ENCODE assay signal across 23 cellular contexts in genomic region chr3:71450162-71450561, GRCh38.
A peak's percentile ranks its signal among the peaks of the same experiment; 100 is the strongest.
DNase-seq lines count a peak whose midpoint lies in the region; ATAC-seq, FAIRE-seq and TF ChIP-seq lines count a peak whose summit lies in the region.
"Had no signal": no experiment of that assay in that cellular context is flagged by ENCODE, and none has a peak within 500 bp of the region (broad histone marks: within the 10 kb centered on the region; RNA-seq: fewer than 3 reads in every experiment).

No MANE protein-coding gene starts in this region.

- TF ChIP-seq POLR2A in A549 (IDR thresholded peaks at IDR 0.05; ENCODE audit: low read length) (no peak), HepG2 (IDR thresholded peaks at IDR 0.05; ENCODE audit: insufficient read depth in 1 of 2, low read depth in 2 of 2, low read length in 2 of 2) (no peak)

- FAIRE-seq in A549 (lab: Jason Lieb, UNC) (peak; percentile 13), HepG2 (lab: Jason Lieb, UNC) (peak; percentile 56)
- FAIRE-seq: astrocyte, frontal cortex, keratinocyte had no signal

- H4K20me1 ChIP-seq in HepG2 (ENCODE audit: insufficient read depth, low read length): peaks cover 21% of the 10 kb centered on the region

- 72% methylated on average over 6 of the region's 6 CpGs for WGBS in A549 (ENCODE audit: missing lambda C conversion rate)
- 76% methylated on average over 6 of the region's 6 CpGs for WGBS in HepG2 (ENCODE audit: low lambda C conversion rate)

- H3K4me3 ChIP-seq in A549: no peak overlapping the region
- H3K4me3 ChIP-seq in CD8-positive, alpha-beta T cell (ENCODE audit: low read depth, low read length): no peak overlapping the region
- no peak overlapping the region for H3K4me3 ChIP-seq in HepG2 (replicated peaks in 1 of 3; ENCODE audit: insufficient read depth in 1 of 3, low read depth in 2 of 3, low read length in 3 of 3)
- H3K4me3 ChIP-seq in SJCRH30: no peak overlapping the region
- H3K4me3 ChIP-seq: GM23338, thoracic aorta had no signal

- no TSS peak for BruUV-seq in HepG2 (replicated peaks; lab: Mats Ljungman, UMichigan)

- H3K9me3 Mint-ChIP-seq in CD8-positive, alpha-beta T cell: no peaks in the 10 kb centered on the region
- no peaks in the 10 kb centered on the region for H3K9me3 Mint-ChIP-seq in activated CD8-positive, alpha-beta T cell treated with anti-CD3 and anti-CD28 coated beads for 36 hours
- H3K9me3 Mint-ChIP-seq in natural killer cell: no peaks in the 10 kb centered on the region
- H3K9me3 Mint-ChIP-seq: GM23338 had no signal

- peaks cover 14% of the 10 kb centered on the region for H3K36me3 Mint-ChIP-seq in CD8-positive, alpha-beta T cell
- H3K36me3 Mint-ChIP-seq in activated CD8-positive, alpha-beta T cell treated with anti-CD3 and anti-CD28 coated beads for 36 hours (ENCODE audit: low read depth): peaks cover 18% of the 10 kb centered on the region
- H3K36me3 Mint-ChIP-seq in natural killer cell: no peaks in the 10 kb centered on the region
- H3K36me3 Mint-ChIP-seq: natural killer cell treated with Interleukin-12 subunit alpha and Interleukin-12 subunit beta and Interleukin-15 and Interleukin-18, amount 100 ng/mL, for 72 hours had no signal

- TF ChIP-seq CTCF in A549 (IDR thresholded peaks at IDR 0.05): no peak
- TF ChIP-seq CTCF in CD8-positive, alpha-beta T cell (IDR thresholded peaks at IDR 0.05): no peak
- TF ChIP-seq CTCF in activated CD8-positive, alpha-beta T cell treated with anti-CD3 and anti-CD28 coated beads for 36 hours (IDR thresholded peaks at IDR 0.05): no peak
- TF ChIP-seq CTCF in HepG2 (CRISPR knock-in tag; IDR thresholded peaks at IDR 0.05): no peak
- no peak for TF ChIP-seq CTCF in natural killer cell (IDR thresholded peaks at IDR 0.05)

- TF ChIP-seq EP300 in A549 (IDR thresholded peaks at IDR 0.05): no peak
- TF ChIP-seq EP300 in HepG2 (IDR thresholded peaks at IDR 0.05; ENCODE audit: low read depth in 2 of 2, low read length in 2 of 2): no peak
- no peak for TF ChIP-seq EP300 in HepG2 (CRISPR knock-in tag; IDR thresholded peaks at IDR 0.05; ENCODE audit: borderline replicate concordance)

- no peak overlapping the region for H2AFZ ChIP-seq in HepG2 (ENCODE audit: low read length)
- H2AFZ ChIP-seq: GM23338, parathyroid adenoma had no signal

- no peaks in the 10 kb centered on the region for H3K27me3 Mint-ChIP-seq in CD8-positive, alpha-beta T cell (ENCODE audit: low read depth)
- H3K27me3 Mint-ChIP-seq in activated CD8-positive, alpha-beta T cell treated with anti-CD3 and anti-CD28 coated beads for 36 hours: no peaks in the 10 kb centered on the region
- no peaks in the 10 kb centered on the region for H3K27me3 Mint-ChIP-seq in natural killer cell (ENCODE audit: low read depth in 2 of 2)
- H3K27me3 Mint-ChIP-seq: natural killer cell treated with Interleukin-12 subunit alpha and Interleukin-12 subunit beta and Interleukin-15 and Interleukin-18, amount 100 ng/mL, for 72 hours had no signal

- no peaks in the 10 kb centered on the region for H3K27me3 ChIP-seq in CD8-positive, alpha-beta T cell (ENCODE audit: insufficient read depth, low read length)
- H3K27me3 ChIP-seq in HepG2 (ENCODE audit: control insufficient read depth in 1 of 2, insufficient read depth in 2 of 2, low read length in 2 of 2) (no peaks in the 10 kb centered on the region), SJCRH30 (no peaks in the 10 kb centered on the region)

- no peak overlapping the region for H3K9ac ChIP-seq in HepG2 (ENCODE audit: insufficient read depth, low read depth, low read length)
- H3K9ac ChIP-seq: parathyroid adenoma had no signal

- 0 out of 3 replicates have a peak, but pooled peaks cover 6% of the 10 kb centered on the region for H3K4me1 ChIP-seq in A549
- peaks cover 99% of the 10 kb centered on the region for H3K4me1 ChIP-seq in CD8-positive, alpha-beta T cell (ENCODE audit: insufficient read depth, low read length)
- peaks cover 55% of the 10 kb centered on the region for H3K4me1 ChIP-seq in HepG2 (ENCODE audit: insufficient read depth, low read length)
- no peaks in the 10 kb centered on the region for H3K4me1 ChIP-seq in SJCRH30

- H3K36me3 ChIP-seq in CD8-positive, alpha-beta T cell (ENCODE audit: insufficient read depth, low read length): no peaks in the 10 kb centered on the region
- H3K36me3 ChIP-seq in HepG2 (replicated peaks in 1 of 2; ENCODE audit: control insufficient read depth in 1 of 2, insufficient read depth in 2 of 2, low read length in 2 of 2): no peaks in the 10 kb centered on the region; a peak in 1 of 5 replicates
- no peaks in the 10 kb centered on the region for H3K36me3 ChIP-seq in SJCRH30
- H3K36me3 ChIP-seq: thoracic aorta had no signal

- H3K9me3 ChIP-seq in A549: no peaks in the 10 kb centered on the region
- no peaks in the 10 kb centered on the region for H3K9me3 ChIP-seq in CD8-positive, alpha-beta T cell (ENCODE audit: low read length)
- no peaks in the 10 kb centered on the region for H3K9me3 ChIP-seq in HepG2 (ENCODE audit: low read length)
- no peaks in the 10 kb centered on the region for H3K9me3 ChIP-seq in SJCRH30 (replicated peaks)
- H3K9me3 ChIP-seq: thoracic aorta had no signal

- peaks cover 96% of the 10 kb centered on the region for H3K4me1 Mint-ChIP-seq in CD8-positive, alpha-beta T cell (ENCODE audit: low read depth)
- H3K4me1 Mint-ChIP-seq in activated CD8-positive, alpha-beta T cell treated with anti-CD3 and anti-CD28 coated beads for 36 hours (ENCODE audit: low read depth): peaks cover 90% of the 10 kb centered on the region
- H3K4me1 Mint-ChIP-seq in natural killer cell: peaks cover 64 to 65% of the 10 kb centered on the region in 2 donors

- H3K27ac ChIP-seq in A549: no peak overlapping the region
- no peak overlapping the region for H3K27ac ChIP-seq in CD8-positive, alpha-beta T cell (ENCODE audit: low read depth, low read length)
- no peak overlapping the region for H3K27ac ChIP-seq in HepG2 (ENCODE audit: extremely low read length, insufficient read depth, low read length)
- no peak overlapping the region for H3K27ac ChIP-seq in SJCRH30
- H3K27ac ChIP-seq: parathyroid adenoma, thoracic aorta had no signal

- H3K4me2 ChIP-seq in A549: no peak overlapping the region
- H3K4me2 ChIP-seq in HepG2 (ENCODE audit: low read depth, low read length): no peak overlapping the region
- H3K4me2 ChIP-seq: GM23338 had no signal

- TF ChIP-seq RAD21 in A549 (conservative IDR thresholded peaks at IDR 0.05 in 1 of 2, IDR thresholded peaks at IDR 0.05 in 1 of 2) (no peak), HepG2 (CRISPR knock-in tag; IDR thresholded peaks at IDR 0.05) (no peak)

- in situ Hi-C loops in HepG2 (cut with HindIII; ENCODE audit: extremely low pct_ligation_motif_present, low pct_unique_long_range_greater_than_20kb): no loop called here

- POLR2A ChIA-PET in A549 (lab: Yijun Ruan, JAX): no interaction called here
- POLR2A ChIA-PET in CD8-positive, alpha-beta T cell (lab: Charles Lee): interaction anchor here (0.6 to 8.4 kb wide), 5 partner anchors 8 to 57 kb away, joined by 3 to 79 read pairs (median 7); no protein-coding TSS in a partner anchor
- POLR2A ChIA-PET in activated CD8-positive, alpha-beta T cell treated with anti-CD3 and anti-CD28 coated beads for 36 hours (lab: Charles Lee): interaction anchor here (0.6 to 1.8 kb wide), 7 partner anchors 9 to 54 kb away, joined by 3 to 6 read pairs (median 4); no protein-coding TSS in a partner anchor
- POLR2A ChIA-PET in HepG2 (lab: Yijun Ruan, JAX): interaction anchor here (1.0 to 1.1 kb wide), 2 partner anchors 130 to 133 kb away, joined by 3 to 4 read pairs; partner anchors contain the start of gene FOXP1

- no peak for ATAC-seq in A549
- ATAC-seq in CD8-positive, alpha-beta T cell: no peak
- no peak for ATAC-seq in activated CD8-positive, alpha-beta T cell treated with anti-CD3 and anti-CD28 coated beads for 36 hours
- no peak for ATAC-seq in HepG2
- ATAC-seq in natural killer cell: no peak
- ATAC-seq: esophagus mucosa; GM23338; natural killer cell treated with Interleukin-12 subunit alpha and Interleukin-12 subunit beta and Interleukin-15 and Interleukin-18, amount 100 ng/mL, for 72 hours; sciatic nerve had no signal

- DNase-seq in A549 (ENCODE audit: low read depth in 1 of 2, low spot score in 1 of 2) (no peak), HepG2 (ENCODE audit: low spot score) (peak; percentile 16), natural killer cell (no peak), SJCRH30 (no peak), NCI-H2171 treated with DMSO at 0.1 percent for 48 hours (lab: John Stamatoyannopoulos, UW) (no peak)
- no peak for DNase-seq in CD8-positive, alpha-beta T cell
- DNase-seq in activated CD8-positive, alpha-beta T cell treated with anti-CD3 and anti-CD28 coated beads for 36 hours: no peak
- DNase-seq: cerebellar nuclear complex; effector memory CD4-positive, alpha-beta T cell; mammary epithelial cell; NCI-H1694 treated with DMSO at 0.1 percent for 48 hours; NCI-H2227 treated with DMSO at 0.1 percent for 48 hours; NCI-H774; SIG-M5 had no signal

- intact Hi-C loops in CD8-positive, alpha-beta T cell (cut with DNase I, micrococcal nuclease): loop anchor here in 1 of 2 experiments (10.0 kb wide), 1 partner anchor 275 kb away; the partner anchor contains the start of gene EIF4E3
- intact Hi-C loops in activated CD8-positive, alpha-beta T cell treated with anti-CD3 and anti-CD28 coated beads for 36 hours (cut with micrococcal nuclease): loop anchor here (5.0 kb wide), 3 partner anchors 33 to 132 kb away; partner anchors contain the start of gene FOXP1
- intact Hi-C loops in HepG2 (cut with micrococcal nuclease; ENCODE audit: unreplicated experiment): loop anchor here (10.0 kb wide), 1 partner anchor 135 kb away; the partner anchor contains the start of gene FOXP1
- intact Hi-C loops in natural killer cell (cut with micrococcal nuclease): no loop called here

- peaks cover 48% of the 10 kb centered on the region for H3K79me2 ChIP-seq in HepG2 (ENCODE audit: insufficient read depth, low read length)
- H3K79me2 ChIP-seq: parathyroid adenoma had no signal

- CTCF ChIA-PET in A549 (lab: Yijun Ruan, JAX): interaction anchor here (0.6 to 1.6 kb wide), 4 partner anchors 9 to 60 kb away, joined by 3 read pairs; no protein-coding TSS in a partner anchor
- CTCF ChIA-PET in CD8-positive, alpha-beta T cell (lab: Charles Lee): interaction anchor here (1.2 kb wide), 2 partner anchors 33 to 41 kb away, joined by 3 to 4 read pairs; no protein-coding TSS in a partner anchor
- CTCF ChIA-PET in activated CD8-positive, alpha-beta T cell treated with anti-CD3 and anti-CD28 coated beads for 36 hours (lab: Charles Lee): interaction anchor here (1.1 to 1.7 kb wide), 3 partner anchors 33 to 52 kb away, joined by 3 to 4 read pairs (median 3); no protein-coding TSS in a partner anchor
- CTCF ChIA-PET in HepG2 (lab: Yijun Ruan, JAX; ENCODE audit: low intra/inter-chr PET ratio, low total read pairs): no interaction called here

- peak overlapping the region; percentile 95 for H3K27ac Mint-ChIP-seq in CD8-positive, alpha-beta T cell
- peak overlapping the region; percentile 93 for H3K27ac Mint-ChIP-seq in activated CD8-positive, alpha-beta T cell treated with anti-CD3 and anti-CD28 coated beads for 36 hours
- H3K27ac Mint-ChIP-seq in natural killer cell: peak overlapping the region in 1 of 2 donors; percentile 85
- H3K27ac Mint-ChIP-seq: GM23338 had no signal

- H3K4me3 Mint-ChIP-seq in CD8-positive, alpha-beta T cell: peak overlapping the region; percentile 17
- peak overlapping the region; percentile 24 for H3K4me3 Mint-ChIP-seq in activated CD8-positive, alpha-beta T cell treated with anti-CD3 and anti-CD28 coated beads for 36 hours
- H3K4me3 Mint-ChIP-seq in natural killer cell: no peak overlapping the region
- H3K4me3 Mint-ChIP-seq: GM23338; natural killer cell treated with Interleukin-12 subunit alpha and Interleukin-12 subunit beta and Interleukin-15 and Interleukin-18, amount 100 ng/mL, for 72 hours had no signal
